Comparison of ENCODE assay signal across 8 cellular contexts in genomic region chr19:10872551-10873107, GRCh38. TPM values are rescaled to one million over a fixed set of nuclear protein-coding genes. Genes with fewer than 3 reads are reported as not detected.
A peak's percentile ranks its signal among the peaks of the same experiment; 100 is the strongest.
DNase-seq lines count a peak whose midpoint lies in the region; ATAC-seq and TF ChIP-seq lines count a peak whose summit lies in the region.

No MANE protein-coding gene starts in this region.

- no peak for TF ChIP-seq CTCF in foreskin fibroblast (IDR thresholded peaks at IDR 0.05; ENCODE audit: low read depth, low read length)

- H3K27me3 Mint-ChIP-seq in activated CD4-positive, alpha-beta T cell treated with anti-CD3 and anti-CD28 coated beads, Interleukin-2, amount 10 ng/mL, durations not matched to agents 24 days and 14 days, result no peaks in the 10 kb centered on the region

- no peaks in the 10 kb centered on the region for H3K9me3 Mint-ChIP-seq in activated CD4-positive, alpha-beta T cell treated with anti-CD3 and anti-CD28 coated beads, Interleukin-2, amount 10 ng/mL, durations not matched to agents 24 days and 14 days

- peaks cover 39% of the 10 kb centered on the region for H3K4me1 Mint-ChIP-seq in activated CD4-positive, alpha-beta T cell treated with anti-CD3 and anti-CD28 coated beads, Interleukin-2, amount 10 ng/mL, durations not matched to agents 24 days and 14 days

- H3K4me3 ChIP-seq in H7 (ENCODE audit: insufficient read depth, low read depth, low read length) (peak overlapping the region; percentile 72), foreskin fibroblast (ENCODE audit: low read depth in 1 of 2, low read length in 2 of 2) (peak overlapping the region; percentile 80 to 83)

- no peak for DNase-seq in H7
- peak; percentile 65 for DNase-seq in activated CD4-positive, alpha-beta T cell treated with anti-CD3 and anti-CD28 coated beads, Interleukin-2, amount 10 ng/mL, durations not matched to agents 24 days and 14 days
- no peak for DNase-seq in foreskin fibroblast
- DNase-seq in stimulated activated CD4-positive, alpha-beta T cell treated with anti-CD3 and anti-CD28 coated beads, Interleukin-15, amount 100 ng/mL, for 24 hours, result peak; percentile 59
- DNase-seq in NCI-H128 (lab: John Stamatoyannopoulos, UW; ENCODE audit: unreplicated experiment), result no peak

- H3K27ac Mint-ChIP-seq in activated CD4-positive, alpha-beta T cell treated with anti-CD3 and anti-CD28 coated beads, Interleukin-2, amount 10 ng/mL, durations not matched to agents 24 days and 14 days, result peak overlapping the region; percentile 93

- H3K36me3 ChIP-seq in H7 (replicated peaks; ENCODE audit: control insufficient read depth, insufficient read depth, low read length), result no peaks in the 10 kb centered on the region

- peaks cover 8% of the 10 kb centered on the region for H3K36me3 Mint-ChIP-seq in activated CD4-positive, alpha-beta T cell treated with anti-CD3 and anti-CD28 coated beads, Interleukin-2, amount 10 ng/mL, durations not matched to agents 24 days and 14 days (ENCODE audit: low read depth)

- peak overlapping the region; percentile 93 for H3K4me3 Mint-ChIP-seq in activated CD4-positive, alpha-beta T cell treated with anti-CD3 and anti-CD28 coated beads, Interleukin-2, amount 10 ng/mL, durations not matched to agents 24 days and 14 days

- ATAC-seq in HG03469 (IDR thresholded peaks at IDR 0.05; ENCODE audit: unreplicated experiment), result no peak
- ATAC-seq in GM21717 (IDR thresholded peaks at IDR 0.05; ENCODE audit: unreplicated experiment), result no peak
- ATAC-seq in HG03159 (IDR thresholded peaks at IDR 0.05; ENCODE audit: unreplicated experiment), result no peak

- intact Hi-C loops in activated CD4-positive, alpha-beta T cell treated with anti-CD3 and anti-CD28 coated beads, Interleukin-2, amount 10 ng/mL, durations not matched to agents 24 days and 14 days (cut with micrococcal nuclease), result loop anchor here (2.0 to 10.0 kb wide), 3 partner anchors 56 to 308 kb away; partner anchors contain the start of genes CDKN2D, KRI1, SMARCA4 and TIMM29

- no peaks in the 10 kb centered on the region for H3K27me3 ChIP-seq in H7 (ENCODE audit: control insufficient read depth, insufficient read depth, low read length)

RNA-seq across cellular contexts. Expression of gene CARM1, which starts 1.3 kb away (rescaled TPM):
- 117 and 151 TPM in 2 replicates for total RNA-seq in H7 (2014; rRNA removed; shearing (Covaris generic))
- 92.4 and 93.7 TPM in 2 replicates for total RNA-seq in activated CD4-positive, alpha-beta T cell treated with anti-CD3 and anti-CD28 coated beads, Interleukin-2, amount 10 ng/mL, durations not matched to agents 24 days and 14 days

RNA-seq across cellular contexts. Expression of gene C19orf38, which starts 24.4 kb away (rescaled TPM):
- total RNA-seq in H7 (2014; rRNA removed; shearing (Covaris generic)), result 0.59 and 5.0 TPM in 2 replicates
- total RNA-seq in activated CD4-positive, alpha-beta T cell treated with anti-CD3 and anti-CD28 coated beads, Interleukin-2, amount 10 ng/mL, durations not matched to agents 24 days and 14 days, result 2.7 and 3.6 TPM in 2 replicates

RNA-seq across cellular contexts. Expression of gene TMED1, which starts 36.6 kb away (rescaled TPM):
- 49.5 and 50.3 TPM in 2 replicates for total RNA-seq in H7 (2014; rRNA removed; shearing (Covaris generic))
- 17.6 and 22.4 TPM in 2 replicates for total RNA-seq in activated CD4-positive, alpha-beta T cell treated with anti-CD3 and anti-CD28 coated beads, Interleukin-2, amount 10 ng/mL, durations not matched to agents 24 days and 14 days

RNA-seq across cellular contexts. Expression of gene YIPF2, which starts 55.8 kb away (rescaled TPM):
- total RNA-seq in H7 (2014; rRNA removed; shearing (Covaris generic)), result 81.1 and 90.3 TPM in 2 replicates
- 21.7 and 23.2 TPM in 2 replicates for total RNA-seq in activated CD4-positive, alpha-beta T cell treated with anti-CD3 and anti-CD28 coated beads, Interleukin-2, amount 10 ng/mL, durations not matched to agents 24 days and 14 days

RNA-seq across cellular contexts. Expression of gene TIMM29, which starts 56.0 kb away (rescaled TPM):
- 58.2 and 68.3 TPM in 2 replicates for total RNA-seq in H7 (2014; rRNA removed; shearing (Covaris generic))
- total RNA-seq in activated CD4-positive, alpha-beta T cell treated with anti-CD3 and anti-CD28 coated beads, Interleukin-2, amount 10 ng/mL, durations not matched to agents 24 days and 14 days, result 18.4 and 19.8 TPM in 2 replicates

Comparison
In these comparisons a context has a peak if more than half of its experiments do, and no peak if none do; other contexts are left out.
1. DNase-seq: peak in activated CD4-positive, alpha-beta T cell treated with anti-CD3 and anti-CD28 coated beads, Interleukin-2, amount 10 ng/mL, durations not matched to agents 24 days and 14 days (single experiment) and stimulated activated CD4-positive, alpha-beta T cell treated with anti-CD3 and anti-CD28 coated beads, Interleukin-15, amount 100 ng/mL, for 24 hours (single experiment); none in H7 (single experiment), foreskin fibroblast (0 of 2) and NCI-H128 (single experiment).